25 cellular contexts compared by ENCODE assay signal in genomic region chr2:160458718-160459453, GRCh38.
"Had no signal": no experiment of that assay in that cellular context is flagged by ENCODE, and none has a peak within 500 bp of the region (broad histone marks: within the 10 kb centered on the region; RNA-seq: fewer than 3 reads in every experiment).

No MANE protein-coding gene starts in this region.

- H3K27me3 ChIP-seq: breast epithelium, thyroid gland had no signal

- H3K36me3 ChIP-seq: breast epithelium, thyroid gland had no signal

- H3K27ac ChIP-seq: breast epithelium, skin epidermis, thyroid gland had no signal

- H3K27me3 Mint-ChIP-seq: activated CD4-positive, alpha-beta memory T cell treated with anti-CD3 and anti-CD28 coated beads for 36 hours; activated CD4-positive, alpha-beta T cell treated with anti-CD3 and anti-CD28 coated beads, Interleukin-2, amount 10 ng/mL, durations not matched to agents 24 days and 14 days; activated naive CD4-positive, alpha-beta T cell treated with anti-CD3 and anti-CD28 coated beads, Interleukin-2, amount 50 U/mL, for 24 hours; activated naive CD8-positive, alpha-beta T cell treated with anti-CD3 and anti-CD28 coated beads, Interleukin-2, amount 50 U/mL, for 24 hours; stimulated activated naive CD8-positive, alpha-beta T cell treated with anti-CD3 and anti-CD28 coated beads, Interleukin-15, amount 100 ng/mL, for 72 hours had no signal

- H3K9me3 Mint-ChIP-seq: activated CD4-positive, alpha-beta memory T cell treated with anti-CD3 and anti-CD28 coated beads for 36 hours; activated CD4-positive, alpha-beta T cell treated with anti-CD3 and anti-CD28 coated beads, Interleukin-2, amount 10 ng/mL, durations not matched to agents 24 days and 14 days; activated naive CD4-positive, alpha-beta T cell treated with anti-CD3 and anti-CD28 coated beads, Interleukin-2, amount 50 U/mL, for 24 hours; activated naive CD8-positive, alpha-beta T cell treated with anti-CD3 and anti-CD28 coated beads, Interleukin-2, amount 50 U/mL, for 24 hours; activated T-helper 1 cell treated with anti-CD3 and anti-CD28 coated beads, Interleukin-12 subunit alpha, Interleukin-12 subunit beta, Interleukin-2, Interleukin-4 antibody, amounts not matched to agents 30 ng/mL and 10 ng/mL and 1 ng/mL, durations not matched to agents 14 hours and 24 hours and 36 hours; mesothelial cell of epicardium; naive B cell; neural crest cell; stimulated activated memory B cell treated with anti-CD40 and anti-IgM and Interleukin-4, amounts not matched to agents 10 μg/mL and 1 μg/mL and 100 μg/mL, for 72 hours; stimulated activated naive CD8-positive, alpha-beta T cell treated with anti-CD3 and anti-CD28 coated beads, Interleukin-15, amount 100 ng/mL, for 72 hours had no signal

- DNase-seq: activated CD4-positive, alpha-beta memory T cell treated with anti-CD3 and anti-CD28 coated beads for 36 hours; activated CD4-positive, alpha-beta T cell treated with anti-CD3 and anti-CD28 coated beads, Interleukin-2, amount 10 ng/mL, durations not matched to agents 24 days and 14 days; activated CD4-positive, CD25-positive, alpha-beta regulatory T cell treated with anti-CD3 and anti-CD28 coated beads, Interleukin-2, amount 50 U/mL, for 72 hours; activated CD8-positive, alpha-beta memory T cell treated with anti-CD3 and anti-CD28 coated beads, Interleukin-2, amount 50 U/mL, for 4 hours; activated naive CD8-positive, alpha-beta T cell treated with anti-CD3 and anti-CD28 coated beads, Interleukin-2, amount 50 U/mL, for 24 hours; activated T-cell treated with anti-CD3 and anti-CD28 coated beads, Interleukin-2, amount 50 U/mL, for 1 hour; amygdala; central memory CD4-positive, alpha-beta T cell; glutamatergic neuron; islet precursor cell; left colon; naive B cell; nucleus accumbens; right cardiac atrium; stimulated activated CD4-positive, alpha-beta T cell treated with anti-CD3 and anti-CD28 coated beads, Interleukin-4, amount 100 ng/mL, for 24 hours; stimulated activated naive CD8-positive, alpha-beta T cell treated with anti-CD3 and anti-CD28 coated beads, Interleukin-15, amount 100 ng/mL, for 72 hours; T-helper 2 cell; thyroid gland had no signal

- H3K4me3 Mint-ChIP-seq: activated CD4-positive, alpha-beta memory T cell treated with anti-CD3 and anti-CD28 coated beads for 36 hours; activated CD4-positive, alpha-beta T cell treated with anti-CD3 and anti-CD28 coated beads, Interleukin-2, amount 10 ng/mL, durations not matched to agents 24 days and 14 days; activated naive CD4-positive, alpha-beta T cell treated with anti-CD3 and anti-CD28 coated beads, Interleukin-2, amount 50 U/mL, for 24 hours; activated naive CD8-positive, alpha-beta T cell treated with anti-CD3 and anti-CD28 coated beads, Interleukin-2, amount 50 U/mL, for 24 hours; activated T-helper 1 cell treated with anti-CD3 and anti-CD28 coated beads, Interleukin-12 subunit alpha, Interleukin-12 subunit beta, Interleukin-2, Interleukin-4 antibody, amounts not matched to agents 30 ng/mL and 10 ng/mL and 1 ng/mL, durations not matched to agents 14 hours and 24 hours and 36 hours; mesothelial cell of epicardium; naive B cell; neural crest cell; stimulated activated memory B cell treated with anti-CD40 and anti-IgM and Interleukin-4, amounts not matched to agents 10 μg/mL and 1 μg/mL and 100 μg/mL, for 72 hours; stimulated activated naive CD8-positive, alpha-beta T cell treated with anti-CD3 and anti-CD28 coated beads, Interleukin-15, amount 100 ng/mL, for 72 hours had no signal

- H3K36me3 Mint-ChIP-seq: activated CD4-positive, alpha-beta memory T cell treated with anti-CD3 and anti-CD28 coated beads for 36 hours; naive B cell; stimulated activated memory B cell treated with anti-CD40 and anti-IgM and Interleukin-4, amounts not matched to agents 10 μg/mL and 1 μg/mL and 100 μg/mL, for 72 hours had no signal

- H3K4me3 ChIP-seq: breast epithelium, skin epidermis, thyroid gland had no signal

- H3K9me3 ChIP-seq: breast epithelium, thyroid gland had no signal

- H3K27ac Mint-ChIP-seq: activated CD4-positive, alpha-beta memory T cell treated with anti-CD3 and anti-CD28 coated beads for 36 hours; activated CD4-positive, alpha-beta T cell treated with anti-CD3 and anti-CD28 coated beads, Interleukin-2, amount 10 ng/mL, durations not matched to agents 24 days and 14 days; activated naive CD4-positive, alpha-beta T cell treated with anti-CD3 and anti-CD28 coated beads, Interleukin-2, amount 50 U/mL, for 24 hours; activated naive CD8-positive, alpha-beta T cell treated with anti-CD3 and anti-CD28 coated beads, Interleukin-2, amount 50 U/mL, for 24 hours; activated T-helper 1 cell treated with anti-CD3 and anti-CD28 coated beads, Interleukin-12 subunit alpha, Interleukin-12 subunit beta, Interleukin-2, Interleukin-4 antibody, amounts not matched to agents 30 ng/mL and 10 ng/mL and 1 ng/mL, durations not matched to agents 14 hours and 24 hours and 36 hours; naive B cell; stimulated activated memory B cell treated with anti-CD40 and anti-IgM and Interleukin-4, amounts not matched to agents 10 μg/mL and 1 μg/mL and 100 μg/mL, for 72 hours; stimulated activated naive CD8-positive, alpha-beta T cell treated with anti-CD3 and anti-CD28 coated beads, Interleukin-15, amount 100 ng/mL, for 72 hours had no signal

- H3K4me1 Mint-ChIP-seq: naive B cell; neural crest cell; stimulated activated memory B cell treated with anti-CD40 and anti-IgM and Interleukin-4, amounts not matched to agents 10 μg/mL and 1 μg/mL and 100 μg/mL, for 72 hours had no signal
